In genomic region chr13:45737571-45738002, GRCh38 we compare ENCODE assay signal across 15 cellular contexts. TPM values are rescaled to one million over a fixed set of nuclear protein-coding genes. Genes with fewer than 3 reads are reported as not detected.
DNase-seq lines count a peak whose midpoint lies in the region; ATAC-seq, FAIRE-seq and TF ChIP-seq lines count a peak whose summit lies in the region.
"Had no signal": no experiment of that assay in that cellular context is flagged by ENCODE, and none has a peak within 500 bp of the region (broad histone marks: within the 10 kb centered on the region; RNA-seq: fewer than 3 reads in every experiment).

No MANE protein-coding gene starts in this region.

- no peak overlapping the region for H2BK120ac ChIP-seq in H1 (replicated peaks; ENCODE audit: low read depth, low read length)

- H3K18ac ChIP-seq in H1 (ENCODE audit: extremely low read depth, low read length), result no peak overlapping the region

- H3K27ac ChIP-seq in 22Rv1 (no peak overlapping the region), H1 (ENCODE audit: low read depth, low read length) (no peak overlapping the region)
- H3K27ac ChIP-seq: epithelial cell of prostate, skin epidermis, tibial artery had no signal

- H3K4me1 ChIP-seq in H1 (replicated peaks in 1 of 4; ENCODE audit: control insufficient read depth in 3 of 4, insufficient read depth in 4 of 4, low read length in 3 of 4), result no peaks in the 10 kb centered on the region
- H3K4me1 ChIP-seq: tibial artery had no signal

- no peaks in the 10 kb centered on the region for H3K36me3 Mint-ChIP-seq in Calu3 (ENCODE audit: insufficient read depth, unreplicated experiment)
- H3K36me3 Mint-ChIP-seq: activated naive CD8-positive, alpha-beta T cell treated with anti-CD3 and anti-CD28 coated beads, Interleukin-2, amount 10 ng/mL, durations not matched to agents 7 days and 5 days had no signal

- TF ChIP-seq CTCF in 22Rv1 (IDR thresholded peaks at IDR 0.05) (peak; percentile 44), GM10266 (IDR thresholded peaks at IDR 0.05; ENCODE audit: control insufficient read depth, insufficient read depth, low read depth, missing control alignments) (peak; percentile 42), H1 (IDR thresholded peaks at IDR 0.05; ENCODE audit: control extremely low read depth in 1 of 3, insufficient read depth in 1 of 3, low read depth in 1 of 3, low read length in 3 of 3) (peak; percentile 51 to 74 (median 71)), Calu3 (IDR thresholded peaks at IDR 0.05; ENCODE audit: unreplicated experiment) (no peak)

- no peak overlapping the region for H2BK12ac ChIP-seq in H1 (ENCODE audit: low read depth, low read length)

- H3K79me2 ChIP-seq in H1 (ENCODE audit: control insufficient read depth in 1 of 2, insufficient read depth in 2 of 2, low read length in 2 of 2), result no peaks in the 10 kb centered on the region

- peak; percentile 63 for FAIRE-seq in H1 (lab: Jason Lieb, UNC)

- H3K14ac ChIP-seq in H1 (ENCODE audit: insufficient read length), result no peak overlapping the region

- H2BK20ac ChIP-seq in H1 (ENCODE audit: low read length), result no peak overlapping the region

- H3K9me3 ChIP-seq in H1 (ENCODE audit: insufficient read depth in 2 of 2, low read depth in 1 of 2, low read length in 1 of 2), result no peaks in the 10 kb centered on the region
- H3K9me3 ChIP-seq: tibial artery had no signal

- no peaks in the 10 kb centered on the region for H4K20me1 ChIP-seq in H1 (replicated peaks in 1 of 2; ENCODE audit: control insufficient read depth in 1 of 2, insufficient read depth in 2 of 2, low read length in 2 of 2)

- H3K23me2 ChIP-seq in H1 (ENCODE audit: low read depth, low read length), result no peaks in the 10 kb centered on the region

- no peak for TF ChIP-seq POLR2A in H1 (IDR thresholded peaks at IDR 0.05; ENCODE audit: control extremely low read depth in 1 of 2, low read depth in 2 of 2, low read length in 2 of 2)

- no peak for TF ChIP-seq EP300 in H1 (IDR thresholded peaks at IDR 0.05; ENCODE audit: borderline replicate concordance in 1 of 2, low read depth in 2 of 2, low read length in 2 of 2)

- no peak overlapping the region for H3K56ac ChIP-seq in H1 (replicated peaks; ENCODE audit: insufficient read length, low read depth, low read length)

- H4K8ac ChIP-seq in H1 (ENCODE audit: extremely low read depth, insufficient read depth, low read length), result no peak overlapping the region

- H3K23ac ChIP-seq in H1 (ENCODE audit: insufficient read length), result no peak overlapping the region

- H3K36me3 ChIP-seq in H1 (ENCODE audit: control insufficient read depth in 2 of 4, insufficient read depth in 4 of 4, low read length in 3 of 4), result no peaks in the 10 kb centered on the region
- H3K36me3 ChIP-seq: tibial artery had no signal

- H3K9ac ChIP-seq in H1 (replicated peaks in 1 of 4; ENCODE audit: extremely low read depth in 1 of 4, low read depth in 3 of 4, low read length in 3 of 4), result no peak overlapping the region

- H3K27me3 ChIP-seq in H1 (replicated peaks in 1 of 4; ENCODE audit: control insufficient read depth in 3 of 4, extremely low read depth in 1 of 4, insufficient read depth in 3 of 4, low read length in 3 of 4), result no peaks in the 10 kb centered on the region
- H3K27me3 ChIP-seq: tibial artery had no signal

- H4K91ac ChIP-seq in H1 (replicated peaks; ENCODE audit: insufficient read length, low read length), result no peak overlapping the region

- H3K27me3 Mint-ChIP-seq in Calu3 (ENCODE audit: unreplicated experiment), result peaks cover 43% of the 10 kb centered on the region
- H3K27me3 Mint-ChIP-seq: activated naive CD8-positive, alpha-beta T cell treated with anti-CD3 and anti-CD28 coated beads, Interleukin-2, amount 10 ng/mL, durations not matched to agents 7 days and 5 days had no signal

- no peak overlapping the region for H3K4me3 ChIP-seq in H1 (ENCODE audit: extremely low read depth in 1 of 4, insufficient read depth in 2 of 4, low read depth in 3 of 4, low read length in 4 of 4)
- H3K4me3 ChIP-seq: skin epidermis, tibial artery had no signal

- no peak for ATAC-seq in HG03280 (IDR thresholded peaks at IDR 0.05; ENCODE audit: unreplicated experiment)

- no peak overlapping the region for H3K4ac ChIP-seq in H1 (replicated peaks; ENCODE audit: insufficient read length, low read depth, low read length)

- intact Hi-C loops in Calu3 (cut with micrococcal nuclease; ENCODE audit: unreplicated experiment), result no loop called here

- H2AK5ac ChIP-seq in H1 (ENCODE audit: low read depth, low read length), result no peak overlapping the region

- no peaks in the 10 kb centered on the region for H3K79me1 ChIP-seq in H1 (ENCODE audit: low read depth, low read length)

- BruUV-seq in Calu3 (replicated peaks; lab: Mats Ljungman, UMichigan), result no TSS peak

- no peaks in the 10 kb centered on the region for H3K4me1 Mint-ChIP-seq in Calu3 (ENCODE audit: low read depth, unreplicated experiment)

- H2BK15ac ChIP-seq in H1 (ENCODE audit: low read length), result no peak overlapping the region

- H3K27ac Mint-ChIP-seq in Calu3 (ENCODE audit: unreplicated experiment), result no peak overlapping the region
- H3K27ac Mint-ChIP-seq: activated naive CD8-positive, alpha-beta T cell treated with anti-CD3 and anti-CD28 coated beads, Interleukin-2, amount 10 ng/mL, durations not matched to agents 7 days and 5 days; T-helper 2 cell treated with Interferon-gamma antibody and Interleukin-4, amounts not matched to agents 5 μg/mL and 100 μg/mL, for 36 hours had no signal

- no peaks in the 10 kb centered on the region for H3K9me3 Mint-ChIP-seq in Calu3 (ENCODE audit: low read depth, unreplicated experiment)

- peak; percentile 38 for DNase-seq in GM10266 (ENCODE audit: extremely low spot score)
- DNase-seq in NAMALWA (ENCODE audit: low spot score), result peak; percentile 46
- DNase-seq in H1 (ENCODE audit: low read depth in 1 of 2, low spot score in 2 of 2), result peak in 1 of 2 experiments; percentile 71
- DNase-seq in HK-2 (ENCODE audit: unreplicated experiment), result no peak
- DNase-seq in foreskin melanocyte, result no peak
- no peak for DNase-seq in Calu3
- DNase-seq: activated naive CD8-positive, alpha-beta T cell treated with anti-CD3 and anti-CD28 coated beads, Interleukin-2, amount 10 ng/mL, durations not matched to agents 7 days and 5 days; EL; tibial artery had no signal

- H2AFZ ChIP-seq in H1 (ENCODE audit: low read length), result peak overlapping the region; percentile 40; the same call in 1 of the 2 replicates

- H3K4me3 Mint-ChIP-seq in Calu3 (ENCODE audit: low read depth, unreplicated experiment), result no peak overlapping the region
- H3K4me3 Mint-ChIP-seq: activated naive CD8-positive, alpha-beta T cell treated with anti-CD3 and anti-CD28 coated beads, Interleukin-2, amount 10 ng/mL, durations not matched to agents 7 days and 5 days; T-helper 2 cell treated with Interferon-gamma antibody and Interleukin-4, amounts not matched to agents 5 μg/mL and 100 μg/mL, for 36 hours had no signal

- H2BK5ac ChIP-seq in H1 (ENCODE audit: low read depth, low read length), result no peak overlapping the region

- H4K5ac ChIP-seq in H1 (ENCODE audit: insufficient read length, low read depth, low read length), result no peak overlapping the region

- TF ChIP-seq RAD21 in H1 (IDR thresholded peaks at IDR 0.05 in 1 of 2, conservative IDR thresholded peaks at IDR 0.05 in 1 of 2; ENCODE audit: low read depth in 2 of 2, low read length in 2 of 2), result peak; percentile 39 to 56

- CTCF ChIA-PET in H1 (lab: Charles Lee; ENCODE audit: partially characterized antibody), result interaction anchor here (0.6 to 2.9 kb wide), 10 partner anchors 8 to 492 kb away, joined by 3 to 22 read pairs (median 4); no protein-coding TSS in a partner anchor
- CTCF ChIA-PET in Calu3 (lab: Charles Lee), result no interaction called here

- 77% methylated on average over 2 of the region's 2 CpGs; no CpG with 5 or more reads in 1 of the 2 experiments for WGBS in H1 (ENCODE audit: extremely low coverage in 1 of 2, insufficient coverage in 1 of 2, insufficient read length in 1 of 2, insufficient replicate concordance in 2 of 2, low coverage in 1 of 2, low lambda C conversion rate in 2 of 2, missing lambda C conversion rate in 1 of 2), 2 experiments

- no peak overlapping the region for H3K4me2 ChIP-seq in H1 (ENCODE audit: insufficient read depth in 1 of 2, low read depth in 2 of 2, low read length in 2 of 2)

- POLR2A ChIA-PET in H1 (lab: Charles Lee; ENCODE audit: partially characterized antibody), result no interaction called here

TF ChIP-seq in H1, 55 proteins besides CTCF, POLR2A, EP300 and RAD21:
- no peak for TF ChIP-seq TAF1 (IDR thresholded peaks at IDR 0.05; ENCODE audit: low read depth, low read length)
- peak; percentile 51; the same call in 1 of the 2 replicates for TF ChIP-seq MAX (IDR thresholded peaks at IDR 0.05)
- TF ChIP-seq CBX8 (IDR thresholded peaks at IDR 0.05; ENCODE audit: borderline replicate concordance, low read depth, low read length), result no peak
- peak; percentile 58; the same call in 1 of the 2 replicates for TF ChIP-seq YY1 (IDR thresholded peaks at IDR 0.05; ENCODE audit: low read depth, low read length)
- TF ChIP-seq NRF1 (IDR thresholded peaks at IDR 0.05; ENCODE audit: low read depth, low read length), result no peak
- TF ChIP-seq CTBP2 (IDR thresholded peaks at IDR 0.05; ENCODE audit: borderline replicate concordance, insufficient read depth, insufficient read length, low read length), result no peak
- no peak for TF ChIP-seq CREB1 (IDR thresholded peaks at IDR 0.05)

RNA-seq across cellular contexts. Expression of gene CBY2, which starts 35.5 kb away (rescaled TPM):
- total RNA-seq in H1 (2021; fragmentation: NEBNext Ultra II Directional; extraction: Animal tissue kit (Norgen Biotek cat#: 25700)), result not detected in 2 replicates
- 0.63 TPM in 1 of 2 replicates, not detected in the other for polyA plus RNA-seq in H1 (2011; rRNA removed)
- 0.18 TPM for polyA plus RNA-seq in H1 (2011; cell fraction: cytosol; rRNA removed)
- 0.40 TPM for polyA plus RNA-seq in H1 (2011; cell fraction: nucleus; rRNA removed)
- not detected in 4 replicates for polyA plus RNA-seq in H1 (2012, experiment 1 of 2)
- polyA plus RNA-seq in H1 (2012, experiment 2 of 2), result not detected
- 0.04 TPM for polyA plus RNA-seq in H1 (2013, experiment 1 of 2)
- polyA plus RNA-seq in H1 (2013, experiment 2 of 2), result not detected
- not detected in 2 replicates for polyA minus RNA-seq in H1 (2011; rRNA and poly(A)+ RNA removed)
- polyA minus RNA-seq in H1 (2011; cell fraction: cytosol; rRNA and poly(A)+ RNA removed), result not detected
- not detected for polyA minus RNA-seq in H1 (2011; cell fraction: nucleus; rRNA and poly(A)+ RNA removed)
- not detected in 2 replicates for total RNA-seq in Calu3 (2022)
- total RNA-seq: activated naive CD8-positive, alpha-beta T cell treated with anti-CD3 and anti-CD28 coated beads, Interleukin-2, amount 10 ng/mL, durations not matched to agents 7 days and 5 days; lung microvascular endothelial cell had no signal

Comparison
In these comparisons a context has a peak if more than half of its experiments do, and no peak if none do; other contexts are left out.
1. DNase-seq: peak in GM10266 (single experiment) and NAMALWA (single experiment); none in HK-2 (single experiment), foreskin melanocyte (single experiment) and Calu3 (single experiment).